ENCODE assay signal across 8 cellular contexts in the genomic region with DNA sequence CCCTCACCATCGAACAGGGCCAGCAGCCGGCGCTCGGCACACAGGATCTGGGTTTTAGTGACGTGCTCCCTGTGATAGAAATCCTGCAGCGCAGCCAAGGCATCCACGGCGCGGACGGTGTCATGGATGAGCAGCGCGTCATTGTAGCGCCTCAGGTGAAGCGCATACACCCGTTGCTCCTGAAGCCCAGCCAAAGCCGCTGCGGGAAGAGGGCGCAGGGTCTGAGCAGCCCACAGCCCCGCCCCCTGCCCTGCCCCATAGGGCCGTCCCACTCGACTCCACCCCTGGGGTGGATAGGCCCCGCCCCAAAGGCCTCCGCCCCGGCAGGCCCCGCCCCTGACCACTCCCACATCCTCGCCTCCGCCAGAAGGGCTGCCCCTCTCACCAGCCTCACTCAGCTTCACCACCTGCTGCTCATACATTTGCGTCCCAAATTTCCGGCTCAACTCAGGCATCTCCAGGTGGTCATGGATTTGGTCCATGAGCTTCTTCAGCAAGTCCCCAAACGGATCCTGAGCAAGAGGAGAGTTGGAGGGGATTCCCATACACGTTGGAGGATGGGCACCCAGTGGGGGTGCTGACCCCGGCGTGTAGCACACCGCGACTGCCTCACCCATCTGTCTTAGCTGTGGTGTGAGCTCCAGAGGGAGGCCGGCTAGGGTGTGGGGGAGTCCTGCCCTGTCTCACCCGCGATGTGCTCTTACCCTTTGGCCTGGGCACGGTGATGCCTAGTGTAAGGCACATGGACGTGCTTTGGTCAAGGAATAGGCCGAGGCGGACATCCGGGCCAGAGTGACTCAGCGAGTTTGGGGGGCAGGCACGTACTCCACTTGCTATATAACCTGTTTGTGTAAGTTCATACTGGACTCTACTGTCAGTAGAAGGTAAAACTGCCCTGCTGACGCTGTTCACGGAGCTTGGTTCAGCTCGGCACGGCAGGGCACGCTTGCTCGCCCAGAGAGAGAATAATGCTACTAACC. TPM values are rescaled to one million over a fixed set of nuclear protein-coding genes. Genes with fewer than 3 reads are reported as not detected.
A peak's percentile ranks its signal among the peaks of the same experiment; 100 is the strongest.
DNase-seq lines count a peak whose midpoint lies in the region; ATAC-seq and TF ChIP-seq lines count a peak whose summit lies in the region.

No MANE protein-coding gene starts in this region.

- in situ Hi-C loops in mammary epithelial cell (cut with MboI; ENCODE audit: low sequenced_read_pairs in 2 of 2) = loop anchor here in 1 of 2 donors (25.0 kb wide), 1 partner anchor 371 kb away; the partner anchor contains the start of gene HAP1

- H3K27ac ChIP-seq in mammary epithelial cell (ENCODE audit: insufficient read depth, low read depth, low read length) = no peak overlapping the region
- no peak overlapping the region for H3K27ac ChIP-seq in right lobe of liver

- peak overlapping the region in 1 of 3 experiments; percentile 10 for H3K4me3 ChIP-seq in mammary epithelial cell (replicated peaks in 1 of 3; ENCODE audit: insufficient read depth in 1 of 3, low read depth in 2 of 3, low read length in 3 of 3)
- no peak overlapping the region for H3K4me3 ChIP-seq in right lobe of liver

- WGBS in mammary epithelial cell (ENCODE audit: low coverage, missing lambda C conversion rate) = 72% methylated on average over 17 of the region's 51 CpGs
- WGBS in right lobe of liver (ENCODE audit: insufficient coverage, low coverage, low lambda C conversion rate, missing lambda C conversion rate) = 41% methylated on average over 10 of the region's 51 CpGs

- H3K4me1 ChIP-seq in mammary epithelial cell (ENCODE audit: insufficient read depth, low read length) (peaks cover 15% of the 10 kb centered on the region), right lobe of liver (peaks cover 0 to 39% (median 11%) of the 10 kb centered on the region in 4 donors)

- no peaks in the 10 kb centered on the region for H3K79me2 ChIP-seq in mammary epithelial cell (ENCODE audit: insufficient read depth, low read length)

- DNase-seq in ELF-1 (ENCODE audit: low read depth, low spot score) (peak; percentile 91), NCI-H2029 treated with DMSO at 0.1 percent for 48 hours (lab: John Stamatoyannopoulos, UW) (peak; percentile 23), activated B cell treated with CpG ODN at 0.5 μM for 24 hours (peak; percentile 94), mammary epithelial cell (peak; percentile 50), right lobe of liver (peak; percentile 62 to 78 (median 73))
- peak; percentile 83 to 90 (median 85) for DNase-seq in stimulated activated CD4-positive, alpha-beta T cell treated with anti-CD3 and anti-CD28 coated beads, TNF-alpha, amount 100 ng/mL, for 24 hours (ENCODE audit: low read depth in 3 of 3)

- POLR2A ChIA-PET in activated B cell treated with CpG ODN at 0.5 μM for 24 hours (lab: Charles Lee) = interaction anchor here (0.6 to 1.8 kb wide), 5 partner anchors 9 to 141 kb away, joined by 4 to 21 read pairs (median 8); partner anchors contain the start of genes CNP, DNAJC7 and ZNF385C

- no peaks in the 10 kb centered on the region for H3K9me3 ChIP-seq in mammary epithelial cell (replicated peaks; ENCODE audit: insufficient read depth, low read length)
- no peaks in the 10 kb centered on the region for H3K9me3 ChIP-seq in right lobe of liver

- H3K36me3 ChIP-seq in mammary epithelial cell (ENCODE audit: insufficient read depth, low read length) = no peaks in the 10 kb centered on the region
- peaks cover 0 to 24% (median 0%) of the 10 kb centered on the region in 4 donors for H3K36me3 ChIP-seq in right lobe of liver

- no peak overlapping the region for H3K9ac ChIP-seq in mammary epithelial cell (ENCODE audit: insufficient read depth, low read length)

- H3K4me2 ChIP-seq in mammary epithelial cell (ENCODE audit: insufficient read depth, low read depth, low read length) = peak overlapping the region; percentile 45

- intact Hi-C loops in activated B cell treated with CpG ODN at 0.5 μM for 24 hours (cut with micrococcal nuclease) = loop anchor here (2.0 kb wide), 1 partner anchor 41 kb away; no protein-coding TSS in a partner anchor
- intact Hi-C loops in mammary epithelial cell (cut with micrococcal nuclease) = no loop called here
- intact Hi-C loops in right lobe of liver (cut with DNase I) = no loop called here

- CTCF ChIA-PET in activated B cell treated with CpG ODN at 0.5 μM for 24 hours (lab: Charles Lee) (interaction anchor here (1.1 to 1.8 kb wide), 5 partner anchors 8 to 145 kb away, joined by 3 to 6 read pairs (median 4); partner anchors contain the start of genes DNAJC7 and ZNF385C), mammary epithelial cell (lab: Charles Lee; ENCODE audit: low non-redundant PET) (no interaction called here)

- H3K9me3 Mint-ChIP-seq in activated B cell treated with CpG ODN at 0.5 μM for 24 hours = no peaks in the 10 kb centered on the region

- H4K20me1 ChIP-seq in mammary epithelial cell (ENCODE audit: insufficient read depth, low read length) = no peaks in the 10 kb centered on the region

- dilution Hi-C loops in mammary epithelial cell (cut with HindIII; ENCODE audit: low sequenced_read_pairs) = no loop called here

- H3K4me3 Mint-ChIP-seq in activated B cell treated with CpG ODN at 0.5 μM for 24 hours = peak overlapping the region; percentile 74

- H3K27me3 Mint-ChIP-seq in activated B cell treated with CpG ODN at 0.5 μM for 24 hours = no peaks in the 10 kb centered on the region

- TF ChIP-seq CTCF in activated B cell treated with CpG ODN at 0.5 μM for 24 hours (IDR thresholded peaks at IDR 0.05) (no peak), mammary epithelial cell (conservative IDR thresholded peaks at IDR 0.05 in 1 of 2, IDR thresholded peaks at IDR 0.05 in 1 of 2; ENCODE audit: extremely low read depth in 1 of 2, insufficient read depth in 1 of 2, low read depth in 1 of 2, low read length in 2 of 2) (no peak), right lobe of liver (IDR thresholded peaks at IDR 0.05) (no peak)

- H3K27me3 ChIP-seq in mammary epithelial cell (ENCODE audit: insufficient read depth, low read length) (no peaks in the 10 kb centered on the region), right lobe of liver (no peaks in the 10 kb centered on the region)

- BruUV-seq in mammary epithelial cell (replicated peaks; lab: Mats Ljungman, UMichigan) = no TSS peak

- peak; percentile 75 for ATAC-seq in HG02610 (IDR thresholded peaks at IDR 0.05; ENCODE audit: unreplicated experiment)
- ATAC-seq in activated B cell treated with CpG ODN at 0.5 μM for 24 hours (ENCODE audit: low read depth) = peak; percentile 93
- ATAC-seq in right lobe of liver = peak; percentile 14 to 50 (median 34)
- no peak for ATAC-seq in GM21390 (IDR thresholded peaks at IDR 0.05; ENCODE audit: unreplicated experiment)

- H3K36me3 Mint-ChIP-seq in activated B cell treated with CpG ODN at 0.5 μM for 24 hours (ENCODE audit: low read depth) = peaks cover 22% of the 10 kb centered on the region

- no peak for TF ChIP-seq POLR2A in right lobe of liver (IDR thresholded peaks at IDR 0.05)

- peaks cover 34% of the 10 kb centered on the region for H3K4me1 Mint-ChIP-seq in activated B cell treated with CpG ODN at 0.5 μM for 24 hours

- no peak overlapping the region for H2AFZ ChIP-seq in mammary epithelial cell (ENCODE audit: low read depth, low read length)

- H3K27ac Mint-ChIP-seq in activated B cell treated with CpG ODN at 0.5 μM for 24 hours = no peak overlapping the region

RNA-seq across cellular contexts. Expression of gene DHX58, which starts 4.6 kb away (rescaled TPM):
- total RNA-seq in activated B cell treated with CpG ODN at 0.5 μM for 24 hours (21.9 and 22.4 TPM in 2 replicates), mammary epithelial cell (10 to 100 TPM; 11.7 to 12.2 TPM), right lobe of liver (10 to 100 TPM in 4 of 6 experiments, 1 to 10 TPM in 2; 9.0 to 27.9 (median 19.6) TPM)
- polyA plus RNA-seq in mammary epithelial cell = 4.8 TPM
- 11.0 TPM for polyA minus RNA-seq in mammary epithelial cell

RNA-seq across cellular contexts. Expression of gene ZNF385C, which starts 9.6 kb away (rescaled TPM):
- total RNA-seq in activated B cell treated with CpG ODN at 0.5 μM for 24 hours (16.7 and 17.0 TPM in 2 replicates), mammary epithelial cell (under 1 TPM; 0.17 to 0.28 TPM), right lobe of liver (1 to 10 TPM in 1 of 6 experiments, under 1 TPM in 2, not detected in 3; 0.11 to 1.2 (median 0.11) TPM)
- 0.10 TPM for polyA plus RNA-seq in mammary epithelial cell
- 0.31 TPM for polyA minus RNA-seq in mammary epithelial cell

RNA-seq across cellular contexts. Expression of gene KAT2A, which starts 13.3 kb away (rescaled TPM):
- total RNA-seq in activated B cell treated with CpG ODN at 0.5 μM for 24 hours (33.4 and 40.1 TPM in 2 replicates), mammary epithelial cell (10 to 100 TPM; 12.7 to 30.4 TPM), right lobe of liver (10 to 100 TPM; 14.3 to 36.4 (median 21.3) TPM)
- 24.6 TPM for polyA plus RNA-seq in mammary epithelial cell
- polyA minus RNA-seq in mammary epithelial cell = 22.1 TPM

RNA-seq across cellular contexts. Expression of gene HSPB9, which starts 14.7 kb away (rescaled TPM):
- total RNA-seq in activated B cell treated with CpG ODN at 0.5 μM for 24 hours (not detected in 2 replicates), mammary epithelial cell (not detected), right lobe of liver (1 to 10 TPM in 2 of 6 experiments, under 1 TPM in 4; 0.38 to 1.6 (median 0.85) TPM)
- not detected for polyA plus RNA-seq in mammary epithelial cell
- polyA minus RNA-seq in mammary epithelial cell = not detected

RNA-seq across cellular contexts. Expression of gene RAB5C, which starts 46.9 kb away (rescaled TPM):
- total RNA-seq in activated B cell treated with CpG ODN at 0.5 μM for 24 hours (79.1 and 82.2 TPM in 2 replicates), mammary epithelial cell (100 to 1,000 TPM in 1 of 2 donors, 10 to 100 TPM in 1; 98.4 to 135 TPM), right lobe of liver (100 to 1,000 TPM in 1 of 6 experiments, 10 to 100 TPM in 5; 54.0 to 108 (median 65.3) TPM)
- 176 TPM for polyA plus RNA-seq in mammary epithelial cell
- polyA minus RNA-seq in mammary epithelial cell = 114 TPM

Comparison
In these comparisons a context has a peak if more than half of its experiments do, and no peak if none do; other contexts are left out.
1. DNase-seq: peak in every context shown above with its lines; median percentile 94 in activated B cell treated with CpG ODN at 0.5 μM for 24 hours; 91 in ELF-1; 85 in stimulated activated CD4-positive, alpha-beta T cell treated with anti-CD3 and anti-CD28 coated beads, TNF-alpha, amount 100 ng/mL, for 24 hours; 73 in right lobe of liver; 50 in mammary epithelial cell; 23 in NCI-H2029 treated with DMSO at 0.1 percent for 48 hours.